Comparison of ENCODE assay signal across 1 cellular context in the genomic region with DNA sequence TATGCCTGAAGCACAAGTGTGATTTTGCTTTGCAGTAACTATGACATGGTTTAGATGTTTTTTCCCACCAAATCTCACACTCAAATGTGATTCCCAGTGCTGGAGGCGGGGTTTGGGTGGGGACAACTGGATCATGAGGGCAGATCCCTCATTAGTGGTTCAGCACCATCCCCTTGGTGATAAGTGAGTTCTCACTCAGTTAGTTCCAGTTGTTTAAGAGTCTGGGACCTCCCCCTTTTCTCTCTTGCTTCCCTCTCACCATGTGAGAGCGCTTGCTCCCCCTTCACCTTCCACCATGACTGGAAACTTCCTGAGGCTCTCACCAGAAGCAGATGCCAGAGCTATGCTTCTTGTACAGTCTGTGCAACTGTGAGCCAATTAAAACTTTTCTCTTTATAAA.
TF ChIP-seq lines count a peak whose summit lies in the region.

No MANE protein-coding gene starts in this region.

TF ChIP-seq in GM23338, 12 proteins besides CTCF, POLR2A, EP300 and RAD21:
- TF ChIP-seq REST (IDR thresholded peaks at IDR 0.05; ENCODE audit: unreplicated experiment) (no peak), STAT1 (IDR thresholded peaks at IDR 0.05; ENCODE audit: unreplicated experiment) (no peak), ZNF331 (CRISPR knock-in tag; IDR thresholded peaks at IDR 0.05; ENCODE audit: low read depth) (no peak), EZH2phosphoT487 (IDR thresholded peaks at IDR 0.05; ENCODE audit: unreplicated experiment) (no peak), EZH2 (IDR thresholded peaks at IDR 0.05; ENCODE audit: low read depth, unreplicated experiment) (no peak), ZNF114 (CRISPR knock-in tag; IDR thresholded peaks at IDR 0.05) (no peak), POLR2AphosphoS5 (IDR thresholded peaks at IDR 0.05; ENCODE audit: low read depth) (no peak), JUNB (IDR thresholded peaks at IDR 0.05; ENCODE audit: unreplicated experiment) (no peak), CREB1 (CRISPR knock-in tag; IDR thresholded peaks at IDR 0.05; ENCODE audit: low read depth) (no peak), ZNF462 (CRISPR knock-in tag; IDR thresholded peaks at IDR 0.05) (no peak), NANOG (IDR thresholded peaks at IDR 0.05; ENCODE audit: borderline replicate concordance) (no peak)
- TF ChIP-seq, protein P1, sequence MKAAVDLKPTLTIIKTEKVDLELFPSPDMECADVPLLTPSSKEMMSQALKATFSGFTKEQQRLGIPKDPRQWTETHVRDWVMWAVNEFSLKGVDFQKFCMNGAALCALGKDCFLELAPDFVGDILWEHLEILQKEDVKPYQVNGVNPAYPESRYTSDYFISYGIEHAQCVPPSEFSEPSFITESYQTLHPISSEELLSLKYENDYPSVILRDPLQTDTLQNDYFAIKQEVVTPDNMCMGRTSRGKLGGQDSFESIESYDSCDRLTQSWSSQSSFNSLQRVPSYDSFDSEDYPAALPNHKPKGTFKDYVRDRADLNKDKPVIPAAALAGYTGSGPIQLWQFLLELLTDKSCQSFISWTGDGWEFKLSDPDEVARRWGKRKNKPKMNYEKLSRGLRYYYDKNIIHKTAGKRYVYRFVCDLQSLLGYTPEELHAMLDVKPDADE (IDR thresholded peaks at IDR 0.05), result no peak
